Comparison of ENCODE assay signal across 13 cellular contexts in genomic region chr10:32112055-32112454, GRCh38. TPM values are rescaled to one million over a fixed set of nuclear protein-coding genes. Genes with fewer than 3 reads are reported as not detected.
A peak's percentile ranks its signal among the peaks of the same experiment; 100 is the strongest.
DNase-seq lines count a peak whose midpoint lies in the region; TF ChIP-seq lines count a peak whose summit lies in the region.
"Had no signal": no experiment of that assay in that cellular context is flagged by ENCODE, and none has a peak within 500 bp of the region (broad histone marks: within the 10 kb centered on the region; RNA-seq: fewer than 3 reads in every experiment).

No MANE protein-coding gene starts in this region.

- H3F3A ChIP-seq in GM23248 (ENCODE audit: insufficient read depth), result peaks cover 9% of the 10 kb centered on the region

- H3K36me3 ChIP-seq in GM23248 (ENCODE audit: low read depth), result no peaks in the 10 kb centered on the region
- H3K36me3 ChIP-seq in CD8-positive, alpha-beta memory T cell (ENCODE audit: insufficient read depth, low read length), result no peaks in the 10 kb centered on the region

- no peak overlapping the region for H3K4me3 Mint-ChIP-seq in CD8-positive, alpha-beta memory T cell
- H3K4me3 Mint-ChIP-seq: activated naive CD8-positive, alpha-beta T cell treated with anti-CD3 and anti-CD28 coated beads for 36 hours; stimulated activated effector memory CD8-positive, alpha-beta T cell treated with anti-CD3 and anti-CD28 coated beads, Interleukin-12 subunit alpha, Interleukin-12 subunit beta, amount 100 ng/mL, for 72 hours had no signal

- no peak overlapping the region for H3K9ac ChIP-seq in GM23248

- H3K9me3 ChIP-seq in GM23248 (ENCODE audit: low read depth), result no peaks in the 10 kb centered on the region
- no peaks in the 10 kb centered on the region for H3K9me3 ChIP-seq in CD8-positive, alpha-beta memory T cell (ENCODE audit: low read length)

- no peaks in the 10 kb centered on the region for H3K9me3 Mint-ChIP-seq in CD8-positive, alpha-beta memory T cell
- H3K9me3 Mint-ChIP-seq: activated naive CD8-positive, alpha-beta T cell treated with anti-CD3 and anti-CD28 coated beads for 36 hours; stimulated activated effector memory CD8-positive, alpha-beta T cell treated with anti-CD3 and anti-CD28 coated beads, Interleukin-12 subunit alpha, Interleukin-12 subunit beta, amount 100 ng/mL, for 72 hours had no signal

- no peak for TF ChIP-seq CTCF in fibroblast of mammary gland (conservative IDR thresholded peaks at IDR 0.05; ENCODE audit: control insufficient read depth, insufficient read depth, low read depth, low read length)

- H3K27ac ChIP-seq in GM23248, result no peak overlapping the region
- H3K27ac ChIP-seq in CD8-positive, alpha-beta memory T cell (ENCODE audit: low read depth, low read length), result no peak overlapping the region

- H3K27me3 ChIP-seq in GM23248 (replicated peaks; ENCODE audit: insufficient read depth), result no peaks in the 10 kb centered on the region; the same call in 1 of the 2 replicates
- H3K27me3 ChIP-seq in CD8-positive, alpha-beta memory T cell (ENCODE audit: insufficient read depth, low read length, poor library complexity, severe bottlenecking), result no peaks in the 10 kb centered on the region

- peaks cover 17 to 22% of the 10 kb centered on the region in 2 donors for H3K27me3 Mint-ChIP-seq in CD8-positive, alpha-beta memory T cell

- H3K79me2 ChIP-seq in GM23248 (ENCODE audit: insufficient read depth), result no peaks in the 10 kb centered on the region

- H3K27ac Mint-ChIP-seq in CD8-positive, alpha-beta memory T cell, result no peak overlapping the region
- H3K27ac Mint-ChIP-seq: activated naive CD8-positive, alpha-beta T cell treated with anti-CD3 and anti-CD28 coated beads for 36 hours; stimulated activated effector memory CD8-positive, alpha-beta T cell treated with anti-CD3 and anti-CD28 coated beads, Interleukin-12 subunit alpha, Interleukin-12 subunit beta, amount 100 ng/mL, for 72 hours had no signal

- peak; percentile 77 for DNase-seq in GM23248
- peak; percentile 4 for DNase-seq in SK-MEL-5 (ENCODE audit: low read depth, low spot score)
- DNase-seq in fibroblast of mammary gland (ENCODE audit: low read depth), result peak; percentile 50
- peak; percentile 80 for DNase-seq in stromal cell of bone marrow (ENCODE audit: low read depth)
- no peak for DNase-seq in CD8-positive, alpha-beta memory T cell
- DNase-seq in DMS79 treated with DMSO at 0.1 percent for 48 hours (lab: John Stamatoyannopoulos, UW), result no peak
- DNase-seq in UCSD-AML1 (lab: John Stamatoyannopoulos, UW; ENCODE audit: unreplicated experiment), result no peak
- DNase-seq: activated CD4-positive, alpha-beta T cell treated with anti-CD3 and anti-CD28 coated beads for 4 hours; activated naive CD8-positive, alpha-beta T cell treated with anti-CD3 and anti-CD28 coated beads for 36 hours; GF-D8; midbrain; NCI-H1694 treated with DMSO at 0.1 percent for 48 hours had no signal

- no peaks in the 10 kb centered on the region for H4K20me1 ChIP-seq in GM23248 (ENCODE audit: insufficient read depth)

- peaks cover 12% of the 10 kb centered on the region for H3K4me1 ChIP-seq in GM23248 (ENCODE audit: insufficient read depth)
- no peaks in the 10 kb centered on the region for H3K4me1 ChIP-seq in CD8-positive, alpha-beta memory T cell (ENCODE audit: insufficient read depth, low read length)

- POLR2A ChIA-PET in CD8-positive, alpha-beta memory T cell (lab: Charles Lee), result no interaction called here

- 0 to 4% methylated on average over 3 of the region's 3 CpGs for WGBS in GM23248 (ENCODE audit: low coverage in 1 of 2, low lambda C conversion rate in 2 of 2, missing lambda C conversion rate in 2 of 2), 2 experiments

- peak overlapping the region; percentile 43 for H3K4me2 ChIP-seq in GM23248 (ENCODE audit: unreplicated experiment)

- H3K4me1 Mint-ChIP-seq in CD8-positive, alpha-beta memory T cell, result no peaks in the 10 kb centered on the region
- H3K4me1 Mint-ChIP-seq: activated naive CD8-positive, alpha-beta T cell treated with anti-CD3 and anti-CD28 coated beads for 36 hours; stimulated activated effector memory CD8-positive, alpha-beta T cell treated with anti-CD3 and anti-CD28 coated beads, Interleukin-12 subunit alpha, Interleukin-12 subunit beta, amount 100 ng/mL, for 72 hours had no signal

- no peaks in the 10 kb centered on the region for H3K9me2 ChIP-seq in GM23248 (ENCODE audit: insufficient read depth)

- H3K36me3 Mint-ChIP-seq in CD8-positive, alpha-beta memory T cell, result no peaks in the 10 kb centered on the region
- H3K36me3 Mint-ChIP-seq: activated naive CD8-positive, alpha-beta T cell treated with anti-CD3 and anti-CD28 coated beads for 36 hours; stimulated activated effector memory CD8-positive, alpha-beta T cell treated with anti-CD3 and anti-CD28 coated beads, Interleukin-12 subunit alpha, Interleukin-12 subunit beta, amount 100 ng/mL, for 72 hours had no signal

- H2AFZ ChIP-seq in GM23248, result no peak overlapping the region

- in situ Hi-C loops in GM23248 (cut with MboI), result no loop called here
- in situ Hi-C loops in SK-MEL-5 (cut with HindIII; ENCODE audit: low pct_unique_long_range_greater_than_20kb, low sequenced_read_pairs), result no loop called here

- CTCF ChIA-PET in CD8-positive, alpha-beta memory T cell (lab: Charles Lee), result no interaction called here

- no peak overlapping the region for H3K4me3 ChIP-seq in GM23248
- H3K4me3 ChIP-seq in fibroblast of mammary gland (ENCODE audit: control insufficient read depth, low read depth, low read length), result no peak overlapping the region
- no peak overlapping the region for H3K4me3 ChIP-seq in CD8-positive, alpha-beta memory T cell (ENCODE audit: low read length)

RNA-seq across cellular contexts. Expression of gene KIF5B, which starts 55.8 kb away (rescaled TPM):
- total RNA-seq in GM23248 (2014; rRNA removed; shearing (Covaris generic)), result 133 and 137 TPM in 2 replicates
- polyA plus RNA-seq in GM23248 (2016; fragmentation: Nextera tagmentation; extraction: Ambion mirVana), result 79.6 and 81.5 TPM in 2 replicates
- 72.5 and 83.2 TPM in 2 replicates for total RNA-seq in SK-MEL-5 (2014; rRNA removed; shearing (Covaris generic))
- 47.5 and 62.2 TPM in 2 replicates for polyA plus RNA-seq in SK-MEL-5 (2015; cell fraction: cytosol; rRNA removed)
- polyA plus RNA-seq in SK-MEL-5 (2015; cell fraction: nucleus; rRNA removed), result 26.0 and 29.0 TPM in 2 replicates
- 10 to 100 TPM; 97.4 to 98.5 TPM for total RNA-seq in CD8-positive, alpha-beta memory T cell
- polyA plus RNA-seq in CD8-positive, alpha-beta memory T cell, result 26.1 TPM

Comparison
In these comparisons a context has a peak if more than half of its experiments do, and no peak if none do; other contexts are left out.
1. DNase-seq: peak in GM23248 (single experiment), SK-MEL-5 (single experiment), fibroblast of mammary gland (single experiment) and stromal cell of bone marrow (single experiment); none in CD8-positive, alpha-beta memory T cell (0 of 5), DMS79 treated with DMSO at 0.1 percent for 48 hours (single experiment) and UCSD-AML1 (single experiment).